19 cellular contexts compared by ENCODE assay signal in the genomic region with DNA sequence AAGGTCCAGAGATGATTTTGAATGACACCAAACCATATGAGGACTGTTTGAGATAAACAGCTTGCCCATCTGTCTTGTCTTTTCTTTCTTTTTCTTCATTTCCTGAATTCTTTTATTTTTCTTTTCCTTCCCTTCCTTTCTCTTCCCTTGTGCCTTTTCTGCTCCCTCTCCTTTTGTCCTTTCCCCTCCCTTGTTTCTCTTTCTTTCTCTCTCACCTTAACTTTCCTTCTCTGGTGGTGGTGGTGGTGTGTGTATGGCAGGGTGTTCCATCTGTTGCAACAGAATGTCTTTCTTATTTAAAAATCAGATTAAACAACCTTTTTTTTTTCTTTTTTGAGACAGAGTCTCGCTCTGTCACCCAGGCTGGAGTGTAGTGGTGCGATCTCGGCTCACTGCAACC. TPM values are rescaled to one million over a fixed set of nuclear protein-coding genes. Genes with fewer than 3 reads are reported as not detected.
DNase-seq lines count a peak whose midpoint lies in the region; ATAC-seq and TF ChIP-seq lines count a peak whose summit lies in the region.
"Had no signal": no experiment of that assay in that cellular context is flagged by ENCODE, and none has a peak within 500 bp of the region (broad histone marks: within the 10 kb centered on the region; RNA-seq: fewer than 3 reads in every experiment).

No MANE protein-coding gene starts in this region.

- CTCF ChIA-PET in HEK293 (lab: Yijun Ruan, JAX), result no interaction called here

- no peak for DNase-seq in activated T-cell treated with anti-CD3 and anti-CD28 coated beads, Interleukin-2, amount 50 U/mL, for 72 hours
- no peak for DNase-seq in activated T-cell treated with anti-CD3 and anti-CD28 coated beads for 4 hours
- DNase-seq in endothelial cell (ENCODE audit: low spot score), result no peak
- no peak for DNase-seq in Right ventricle myocardium inferior (ENCODE audit: missing footprints)
- DNase-seq in NOMO-1 treated with dmso at 0.1 percent for 144 hours (lab: John Stamatoyannopoulos, UW; ENCODE audit: unreplicated experiment), result no peak
- DNase-seq: AML-193; CD4-positive, alpha-beta memory T cell; DMS79 treated with DMSO at 0.1 percent for 48 hours; HFFc6; MM.1S; NCI-H1105; NCI-H187; SHP77 treated with DMSO at 0.1 percent for 48 hours had no signal

- no peak overlapping the region for H3K4me3 Mint-ChIP-seq in activated T-cell treated with anti-CD3 and anti-CD28 coated beads, Interleukin-2, amount 50 U/mL, for 72 hours
- no peak overlapping the region for H3K4me3 Mint-ChIP-seq in endothelial cell (ENCODE audit: unreplicated experiment)
- H3K4me3 Mint-ChIP-seq in stimulated activated memory B cell treated with anti-CD40 and anti-IgM and Interleukin-4, amounts not matched to agents 10 μg/mL and 1 μg/mL and 100 μg/mL, for 72 hours, result no peak overlapping the region
- H3K4me3 Mint-ChIP-seq: HFFc6 had no signal

- POLR2A ChIA-PET in HEK293 (lab: Yijun Ruan, JAX), result no interaction called here

- intact Hi-C loops in Right ventricle myocardium inferior (cut with DNase I), result no loop called here

- no peaks in the 10 kb centered on the region for H3K36me3 ChIP-seq in HEK293 (ENCODE audit: control insufficient read depth in 2 of 2, insufficient read depth in 1 of 2, low read length in 2 of 2)

- no peak overlapping the region for H3K27ac ChIP-seq in HEK293 (ENCODE audit: extremely low read depth, low read depth, low read length)
- H3K27ac ChIP-seq: HL-60, KMS-11 had no signal

- peaks cover 0 to 2% of the 10 kb centered on the region in 2 donors for H3K36me3 Mint-ChIP-seq in activated T-cell treated with anti-CD3 and anti-CD28 coated beads, Interleukin-2, amount 50 U/mL, for 72 hours (ENCODE audit: insufficient read depth in 2 of 2)
- peaks cover 5% of the 10 kb centered on the region for H3K36me3 Mint-ChIP-seq in endothelial cell (ENCODE audit: low read depth, unreplicated experiment)
- H3K36me3 Mint-ChIP-seq in stimulated activated memory B cell treated with anti-CD40 and anti-IgM and Interleukin-4, amounts not matched to agents 10 μg/mL and 1 μg/mL and 100 μg/mL, for 72 hours, result no peaks in the 10 kb centered on the region

- no peaks in the 10 kb centered on the region for H3K9me3 ChIP-seq in HEK293 (ENCODE audit: control insufficient read depth, insufficient read depth, low read depth, low read length)

- no peaks in the 10 kb centered on the region for H3K4me1 ChIP-seq in HEK293 (ENCODE audit: control insufficient read depth, insufficient read depth, low read length)

- no peak for ATAC-seq in activated T-cell treated with anti-CD3 and anti-CD28 coated beads, Interleukin-2, amount 50 U/mL, for 72 hours (replicated peaks in 1 of 2)
- ATAC-seq in stimulated activated memory B cell treated with anti-CD40 and anti-IgM and Interleukin-4, amounts not matched to agents 10 μg/mL and 1 μg/mL and 100 μg/mL, for 72 hours, result no peak
- ATAC-seq in Right ventricle myocardium inferior, result no peak
- ATAC-seq: Panc1 had no signal

- H3K27me3 Mint-ChIP-seq in activated T-cell treated with anti-CD3 and anti-CD28 coated beads, Interleukin-2, amount 50 U/mL, for 72 hours (ENCODE audit: low read depth), result no peaks in the 10 kb centered on the region
- peaks cover 4% of the 10 kb centered on the region for H3K27me3 Mint-ChIP-seq in endothelial cell (ENCODE audit: unreplicated experiment)
- no peaks in the 10 kb centered on the region for H3K27me3 Mint-ChIP-seq in stimulated activated memory B cell treated with anti-CD40 and anti-IgM and Interleukin-4, amounts not matched to agents 10 μg/mL and 1 μg/mL and 100 μg/mL, for 72 hours
- H3K27me3 Mint-ChIP-seq: CD4-positive, alpha-beta memory T cell had no signal

- peaks cover 25% of the 10 kb centered on the region for H3K4me1 Mint-ChIP-seq in activated T-cell treated with anti-CD3 and anti-CD28 coated beads, Interleukin-2, amount 50 U/mL, for 72 hours (ENCODE audit: low read depth)
- H3K4me1 Mint-ChIP-seq in endothelial cell (ENCODE audit: unreplicated experiment), result peaks cover 23% of the 10 kb centered on the region
- peaks cover 17% of the 10 kb centered on the region for H3K4me1 Mint-ChIP-seq in stimulated activated memory B cell treated with anti-CD40 and anti-IgM and Interleukin-4, amounts not matched to agents 10 μg/mL and 1 μg/mL and 100 μg/mL, for 72 hours

- H3K4me3 ChIP-seq in HEK293 (ENCODE audit: low read depth, low read length), result no peak overlapping the region

- no peak for TF ChIP-seq CTCF in HEK293 (tag by site-specific recombination; IDR thresholded peaks at IDR 0.05)
- TF ChIP-seq CTCF in endothelial cell (IDR thresholded peaks at IDR 0.05; ENCODE audit: unreplicated experiment), result no peak

- peak overlapping the region; percentile 3 for H3K27ac Mint-ChIP-seq in activated T-cell treated with anti-CD3 and anti-CD28 coated beads, Interleukin-2, amount 50 U/mL, for 72 hours
- H3K27ac Mint-ChIP-seq in endothelial cell (ENCODE audit: unreplicated experiment), result peak overlapping the region; percentile 44
- H3K27ac Mint-ChIP-seq in stimulated activated memory B cell treated with anti-CD40 and anti-IgM and Interleukin-4, amounts not matched to agents 10 μg/mL and 1 μg/mL and 100 μg/mL, for 72 hours, result peak overlapping the region; percentile 3
- H3K27ac Mint-ChIP-seq: HFFc6 had no signal

- H3K9me3 Mint-ChIP-seq in activated T-cell treated with anti-CD3 and anti-CD28 coated beads, Interleukin-2, amount 50 U/mL, for 72 hours, result no peaks in the 10 kb centered on the region
- H3K9me3 Mint-ChIP-seq in endothelial cell (ENCODE audit: unreplicated experiment), result no peaks in the 10 kb centered on the region
- no peaks in the 10 kb centered on the region for H3K9me3 Mint-ChIP-seq in stimulated activated memory B cell treated with anti-CD40 and anti-IgM and Interleukin-4, amounts not matched to agents 10 μg/mL and 1 μg/mL and 100 μg/mL, for 72 hours
- H3K9me3 Mint-ChIP-seq: CD4-positive, alpha-beta memory T cell; HFFc6 had no signal

TF ChIP-seq in HEK293, 187 proteins besides CTCF, POLR2A, EP300 and RAD21:
- TF ChIP-seq ZNF626 (tag by site-specific recombination; IDR thresholded peaks at IDR 0.05) (no peak), PRDM1 (tag by site-specific recombination; IDR thresholded peaks at IDR 0.05) (peak; percentile 57)
- TF ChIP-seq, protein P1, sequence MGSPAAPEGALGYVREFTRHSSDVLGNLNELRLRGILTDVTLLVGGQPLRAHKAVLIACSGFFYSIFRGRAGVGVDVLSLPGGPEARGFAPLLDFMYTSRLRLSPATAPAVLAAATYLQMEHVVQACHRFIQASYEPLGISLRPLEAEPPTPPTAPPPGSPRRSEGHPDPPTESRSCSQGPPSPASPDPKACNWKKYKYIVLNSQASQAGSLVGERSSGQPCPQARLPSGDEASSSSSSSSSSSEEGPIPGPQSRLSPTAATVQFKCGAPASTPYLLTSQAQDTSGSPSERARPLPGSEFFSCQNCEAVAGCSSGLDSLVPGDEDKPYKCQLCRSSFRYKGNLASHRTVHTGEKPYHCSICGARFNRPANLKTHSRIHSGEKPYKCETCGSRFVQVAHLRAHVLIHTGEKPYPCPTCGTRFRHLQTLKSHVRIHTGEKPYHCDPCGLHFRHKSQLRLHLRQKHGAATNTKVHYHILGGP (tag by site-specific recombination; IDR thresholded peaks at IDR 0.05), result no peak

RNA-seq across cellular contexts. Expression of a gene that starts 3.8 kb away (rescaled TPM):
- total RNA-seq in activated T-cell treated with anti-CD3 and anti-CD28 coated beads, Interleukin-2, amount 50 U/mL, for 72 hours, result 10 to 100 TPM; 14.2 to 18.7 TPM
- 28.4 TPM for total RNA-seq in endothelial cell (ENCODE audit: unreplicated experiment)
- 8.7 TPM for total RNA-seq in Right ventricle myocardium inferior

RNA-seq across cellular contexts. Expression of a gene that starts 32.3 kb away (rescaled TPM):
- not detected for total RNA-seq in activated T-cell treated with anti-CD3 and anti-CD28 coated beads, Interleukin-2, amount 50 U/mL, for 72 hours
- total RNA-seq in endothelial cell (ENCODE audit: unreplicated experiment), result not detected
- total RNA-seq in Right ventricle myocardium inferior, result not detected
- total RNA-seq: A673; CD4-positive, alpha-beta memory T cell; HFFc6 had no signal

RNA-seq across cellular contexts. Expression of a gene that starts 43.5 kb away (rescaled TPM):
- not detected for total RNA-seq in activated T-cell treated with anti-CD3 and anti-CD28 coated beads, Interleukin-2, amount 50 U/mL, for 72 hours
- total RNA-seq in endothelial cell (ENCODE audit: unreplicated experiment), result not detected
- not detected for total RNA-seq in Right ventricle myocardium inferior
- total RNA-seq: A673; CD4-positive, alpha-beta memory T cell; HFFc6 had no signal
